Comparison of ENCODE assay signal across 13 cellular contexts in the genomic region with DNA sequence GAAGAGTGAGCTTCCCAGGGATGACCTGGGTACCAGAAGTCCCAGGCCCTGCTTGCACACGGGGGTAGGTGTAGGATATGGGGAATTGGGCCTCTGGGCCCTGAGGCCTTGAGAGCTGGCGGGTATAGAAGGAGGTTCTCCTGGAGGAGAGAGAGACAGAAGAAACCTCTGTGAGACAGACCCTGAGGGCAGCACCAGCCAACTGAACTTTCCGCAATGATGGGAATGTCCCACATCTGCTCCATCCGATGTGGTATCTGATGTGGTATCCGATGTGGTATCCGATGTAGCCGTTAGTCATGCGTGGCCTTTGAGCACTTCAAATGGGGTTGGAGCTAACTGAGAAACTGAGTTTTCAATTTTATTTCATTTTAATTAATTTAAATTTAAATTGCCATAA. TPM values are rescaled to one million over a fixed set of nuclear protein-coding genes. Genes with fewer than 3 reads are reported as not detected.
A peak's percentile ranks its signal among the peaks of the same experiment; 100 is the strongest.
DNase-seq lines count a peak whose midpoint lies in the region; ATAC-seq and TF ChIP-seq lines count a peak whose summit lies in the region.
"Had no signal": no experiment of that assay in that cellular context is flagged by ENCODE, and none has a peak within 500 bp of the region (broad histone marks: within the 10 kb centered on the region; RNA-seq: fewer than 3 reads in every experiment).

No MANE protein-coding gene starts in this region.

- TF ChIP-seq CTCF in left ventricle myocardium inferior (IDR thresholded peaks at IDR 0.05; ENCODE audit: borderline replicate concordance) (no peak), Panc1 (IDR thresholded peaks at IDR 0.05) (no peak), endodermal cell (conservative IDR thresholded peaks at IDR 0.05) (no peak), esophagus squamous epithelium (IDR thresholded peaks at IDR 0.05) (no peak)

- peaks cover 53% of the 10 kb centered on the region for H3K4me1 ChIP-seq in left ventricle myocardium inferior
- H3K4me1 ChIP-seq in Panc1 (ENCODE audit: control insufficient read depth, insufficient read depth, low read length): peaks cover 20% of the 10 kb centered on the region
- H3K4me1 ChIP-seq in endodermal cell (ENCODE audit: control insufficient read depth, insufficient read depth, low read length): no peaks in the 10 kb centered on the region
- peaks cover 6 to 70% (median 9%) of the 10 kb centered on the region in 3 donors for H3K4me1 ChIP-seq in esophagus squamous epithelium

- no peak overlapping the region for H3K27ac Mint-ChIP-seq in endodermal cell

- H3K4me3 Mint-ChIP-seq in endodermal cell: no peak overlapping the region
- H3K4me3 Mint-ChIP-seq: CD4-positive, alpha-beta memory T cell had no signal

- H3K9me3 Mint-ChIP-seq in endodermal cell: peaks cover 29% of the 10 kb centered on the region
- H3K9me3 Mint-ChIP-seq: CD4-positive, alpha-beta memory T cell had no signal

- no peaks in the 10 kb centered on the region for H3K4me1 Mint-ChIP-seq in endodermal cell

- no peak for TF ChIP-seq POLR2A in esophagus squamous epithelium (IDR thresholded peaks at IDR 0.05)

- no TSS peak for BruUV-seq in Panc1 (replicated peaks; lab: Mats Ljungman, UMichigan)

- peaks cover 3% of the 10 kb centered on the region for H3K36me3 Mint-ChIP-seq in endodermal cell (ENCODE audit: low read depth)
- H3K36me3 Mint-ChIP-seq: CD4-positive, alpha-beta memory T cell had no signal

- no peaks in the 10 kb centered on the region for H3K9me3 ChIP-seq in left ventricle myocardium inferior (replicated peaks)
- peaks cover 6% of the 10 kb centered on the region; the same call in 1 of the 2 replicates for H3K9me3 ChIP-seq in Panc1 (ENCODE audit: control insufficient read depth, insufficient read depth, low read depth, low read length)
- H3K9me3 ChIP-seq in endodermal cell (ENCODE audit: control insufficient read depth, low read length): peaks cover 20% of the 10 kb centered on the region
- no peaks in the 10 kb centered on the region for H3K9me3 ChIP-seq in esophagus squamous epithelium

- POLR2A ChIA-PET in Panc1 (lab: Charles Lee): no interaction called here

- WGBS in endodermal cell (ENCODE audit: insufficient coverage in 1 of 2, insufficient read length in 1 of 2), 2 experiments: 87 to 100% methylated on average over 1 to 8 of the region's 8 CpGs
- WGBS in esophagus squamous epithelium, 2 donors: 84 to 89% methylated on average over 8 of the region's 8 CpGs

- intact Hi-C loops in left ventricle myocardium inferior (cut with micrococcal nuclease) (loop anchor here (2.0 to 5.0 kb wide), 3 partner anchors 45 to 223 kb away; no protein-coding TSS in a partner anchor), left ventricle myocardium superior (cut with micrococcal nuclease) (loop anchor here (10.0 kb wide), 1 partner anchor 91 kb away; no protein-coding TSS in a partner anchor), Panc1 (cut with micrococcal nuclease; ENCODE audit: unreplicated experiment) (no loop called here), esophagus squamous epithelium (cut with DNase I) (no loop called here)

- H3K27me3 ChIP-seq in left ventricle myocardium inferior (ENCODE audit: low read depth) (no peaks in the 10 kb centered on the region), Panc1 (ENCODE audit: control insufficient read depth, insufficient read depth, low read length) (no peaks in the 10 kb centered on the region), endodermal cell (ENCODE audit: control insufficient read depth, insufficient read depth, low read length, poor library complexity, severe bottlenecking) (no peaks in the 10 kb centered on the region), esophagus squamous epithelium (no peaks in the 10 kb centered on the region)

- DNase-seq in left ventricle myocardium inferior (no peak), left ventricle myocardium superior (no peak), Panc1 (ENCODE audit: low read depth, low spot score) (no peak), endodermal cell (peak; percentile 37), substantia nigra (lab: John Stamatoyannopoulos, UW) (no peak), esophagus squamous epithelium (lab: John Stamatoyannopoulos, UW) (no peak), DMS53 treated with DMSO at 0.1 percent for 48 hours (lab: John Stamatoyannopoulos, UW; ENCODE audit: unreplicated experiment) (no peak)
- DNase-seq in central memory CD4-positive, alpha-beta T cell: no peak
- DNase-seq: CD4-positive, alpha-beta memory T cell; DMS79 treated with DMSO at 0.1 percent for 48 hours; GDM1 had no signal

- H3K27ac ChIP-seq in left ventricle myocardium inferior (replicated peaks) (peak overlapping the region; percentile 47), Panc1 (ENCODE audit: low read length) (0 out of 2 replicates have a peak overlapping the region, but pooled peaks have one; percentile 45), endodermal cell (ENCODE audit: low read depth, low read length) (no peak overlapping the region), substantia nigra (ENCODE audit: low read depth, low read length, poor library complexity, severe bottlenecking) (peak overlapping the region; percentile 56), esophagus squamous epithelium (no peak overlapping the region)
- H3K27ac ChIP-seq: 22Rv1, HL-60 had no signal

- H3K27me3 Mint-ChIP-seq in endodermal cell (ENCODE audit: insufficient read depth): no peaks in the 10 kb centered on the region

- no peak overlapping the region for H3K9ac ChIP-seq in endodermal cell (ENCODE audit: extremely low read depth, low read length, poor library complexity, severe bottlenecking)

- CTCF ChIA-PET in Panc1 (lab: Charles Lee): no interaction called here

- H3K36me3 ChIP-seq in left ventricle myocardium inferior: no peaks in the 10 kb centered on the region
- no peaks in the 10 kb centered on the region for H3K36me3 ChIP-seq in Panc1 (ENCODE audit: control insufficient read depth, insufficient read depth, low read length)
- no peaks in the 10 kb centered on the region for H3K36me3 ChIP-seq in endodermal cell (ENCODE audit: control insufficient read depth, insufficient read depth, low read length)
- H3K36me3 ChIP-seq in esophagus squamous epithelium: no peaks in the 10 kb centered on the region

- ATAC-seq in left ventricle myocardium superior (no peak), Panc1 (no peak)

- in situ Hi-C loops in Panc1 (cut with HindIII; ENCODE audit: low pct_unique_long_range_greater_than_20kb, low sequenced_read_pairs): no loop called here

- H3K4me3 ChIP-seq in left ventricle myocardium inferior (no peak overlapping the region), Panc1 (ENCODE audit: low read depth in 2 of 2, low read length in 2 of 2) (no peak overlapping the region), endodermal cell (ENCODE audit: low read length) (no peak overlapping the region), esophagus squamous epithelium (no peak overlapping the region)

RNA-seq across cellular contexts. Expression of a gene that starts 30.6 kb away (rescaled TPM):
- total RNA-seq in left ventricle myocardium inferior (50.4 TPM), left ventricle myocardium superior (71.1 TPM), Panc1 (2021; ENCODE audit: unreplicated experiment) (95.5 TPM), endodermal cell (10 to 100 TPM; 29.6 to 49.0 TPM), esophagus squamous epithelium (10 to 100 TPM; 23.4 to 56.3 (median 35.9) TPM)
- polyA plus RNA-seq in Panc1 (2012; ENCODE audit: insufficient read length): 52.9 TPM
- 31.1 TPM for polyA plus RNA-seq in endodermal cell (2013, experiment 1 of 2)
- 30.1 TPM for polyA plus RNA-seq in endodermal cell (2013, experiment 2 of 2)

Comparison
In these comparisons a context has a peak if more than half of its experiments do, and no peak if none do; other contexts are left out.
1. H3K27ac ChIP-seq: peak in left ventricle myocardium inferior (single experiment), Panc1 (single experiment) and substantia nigra (single experiment); none in endodermal cell (single experiment) and esophagus squamous epithelium (0 of 4).
2. intact Hi-C loops: an anchor here in left ventricle myocardium inferior (2.0 to 5.0 kb wide) and left ventricle myocardium superior (10.0 kb wide); none called in Panc1 and esophagus squamous epithelium.